Comparison of ENCODE assay signal across 2 cellular contexts in the genomic region with DNA sequence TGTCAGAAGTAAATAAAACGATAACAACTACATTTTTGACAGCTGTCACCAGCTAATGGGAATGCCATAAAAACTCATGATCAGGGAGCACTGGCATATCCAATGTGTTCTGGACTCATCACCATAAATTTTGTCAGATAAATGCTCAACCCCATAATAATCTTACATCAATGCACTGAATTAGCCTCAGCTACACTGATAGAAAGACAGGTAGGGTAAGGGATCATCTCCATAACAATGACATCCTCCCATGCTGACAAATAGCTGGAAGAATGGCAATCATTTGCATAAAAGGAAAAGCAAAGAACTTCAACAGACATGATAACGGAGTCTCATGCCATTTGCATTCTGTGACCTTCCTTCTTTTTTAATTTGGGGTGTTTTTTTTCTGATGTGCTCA.
A peak's percentile ranks its signal among the peaks of the same experiment; 100 is the strongest.
TF ChIP-seq lines count a peak whose summit lies in the region.

No MANE protein-coding gene starts in this region.

TF ChIP-seq in GM23338, 12 proteins besides CTCF, POLR2A, EP300 and RAD21 (continued from another document):
- TF ChIP-seq, protein P1, sequence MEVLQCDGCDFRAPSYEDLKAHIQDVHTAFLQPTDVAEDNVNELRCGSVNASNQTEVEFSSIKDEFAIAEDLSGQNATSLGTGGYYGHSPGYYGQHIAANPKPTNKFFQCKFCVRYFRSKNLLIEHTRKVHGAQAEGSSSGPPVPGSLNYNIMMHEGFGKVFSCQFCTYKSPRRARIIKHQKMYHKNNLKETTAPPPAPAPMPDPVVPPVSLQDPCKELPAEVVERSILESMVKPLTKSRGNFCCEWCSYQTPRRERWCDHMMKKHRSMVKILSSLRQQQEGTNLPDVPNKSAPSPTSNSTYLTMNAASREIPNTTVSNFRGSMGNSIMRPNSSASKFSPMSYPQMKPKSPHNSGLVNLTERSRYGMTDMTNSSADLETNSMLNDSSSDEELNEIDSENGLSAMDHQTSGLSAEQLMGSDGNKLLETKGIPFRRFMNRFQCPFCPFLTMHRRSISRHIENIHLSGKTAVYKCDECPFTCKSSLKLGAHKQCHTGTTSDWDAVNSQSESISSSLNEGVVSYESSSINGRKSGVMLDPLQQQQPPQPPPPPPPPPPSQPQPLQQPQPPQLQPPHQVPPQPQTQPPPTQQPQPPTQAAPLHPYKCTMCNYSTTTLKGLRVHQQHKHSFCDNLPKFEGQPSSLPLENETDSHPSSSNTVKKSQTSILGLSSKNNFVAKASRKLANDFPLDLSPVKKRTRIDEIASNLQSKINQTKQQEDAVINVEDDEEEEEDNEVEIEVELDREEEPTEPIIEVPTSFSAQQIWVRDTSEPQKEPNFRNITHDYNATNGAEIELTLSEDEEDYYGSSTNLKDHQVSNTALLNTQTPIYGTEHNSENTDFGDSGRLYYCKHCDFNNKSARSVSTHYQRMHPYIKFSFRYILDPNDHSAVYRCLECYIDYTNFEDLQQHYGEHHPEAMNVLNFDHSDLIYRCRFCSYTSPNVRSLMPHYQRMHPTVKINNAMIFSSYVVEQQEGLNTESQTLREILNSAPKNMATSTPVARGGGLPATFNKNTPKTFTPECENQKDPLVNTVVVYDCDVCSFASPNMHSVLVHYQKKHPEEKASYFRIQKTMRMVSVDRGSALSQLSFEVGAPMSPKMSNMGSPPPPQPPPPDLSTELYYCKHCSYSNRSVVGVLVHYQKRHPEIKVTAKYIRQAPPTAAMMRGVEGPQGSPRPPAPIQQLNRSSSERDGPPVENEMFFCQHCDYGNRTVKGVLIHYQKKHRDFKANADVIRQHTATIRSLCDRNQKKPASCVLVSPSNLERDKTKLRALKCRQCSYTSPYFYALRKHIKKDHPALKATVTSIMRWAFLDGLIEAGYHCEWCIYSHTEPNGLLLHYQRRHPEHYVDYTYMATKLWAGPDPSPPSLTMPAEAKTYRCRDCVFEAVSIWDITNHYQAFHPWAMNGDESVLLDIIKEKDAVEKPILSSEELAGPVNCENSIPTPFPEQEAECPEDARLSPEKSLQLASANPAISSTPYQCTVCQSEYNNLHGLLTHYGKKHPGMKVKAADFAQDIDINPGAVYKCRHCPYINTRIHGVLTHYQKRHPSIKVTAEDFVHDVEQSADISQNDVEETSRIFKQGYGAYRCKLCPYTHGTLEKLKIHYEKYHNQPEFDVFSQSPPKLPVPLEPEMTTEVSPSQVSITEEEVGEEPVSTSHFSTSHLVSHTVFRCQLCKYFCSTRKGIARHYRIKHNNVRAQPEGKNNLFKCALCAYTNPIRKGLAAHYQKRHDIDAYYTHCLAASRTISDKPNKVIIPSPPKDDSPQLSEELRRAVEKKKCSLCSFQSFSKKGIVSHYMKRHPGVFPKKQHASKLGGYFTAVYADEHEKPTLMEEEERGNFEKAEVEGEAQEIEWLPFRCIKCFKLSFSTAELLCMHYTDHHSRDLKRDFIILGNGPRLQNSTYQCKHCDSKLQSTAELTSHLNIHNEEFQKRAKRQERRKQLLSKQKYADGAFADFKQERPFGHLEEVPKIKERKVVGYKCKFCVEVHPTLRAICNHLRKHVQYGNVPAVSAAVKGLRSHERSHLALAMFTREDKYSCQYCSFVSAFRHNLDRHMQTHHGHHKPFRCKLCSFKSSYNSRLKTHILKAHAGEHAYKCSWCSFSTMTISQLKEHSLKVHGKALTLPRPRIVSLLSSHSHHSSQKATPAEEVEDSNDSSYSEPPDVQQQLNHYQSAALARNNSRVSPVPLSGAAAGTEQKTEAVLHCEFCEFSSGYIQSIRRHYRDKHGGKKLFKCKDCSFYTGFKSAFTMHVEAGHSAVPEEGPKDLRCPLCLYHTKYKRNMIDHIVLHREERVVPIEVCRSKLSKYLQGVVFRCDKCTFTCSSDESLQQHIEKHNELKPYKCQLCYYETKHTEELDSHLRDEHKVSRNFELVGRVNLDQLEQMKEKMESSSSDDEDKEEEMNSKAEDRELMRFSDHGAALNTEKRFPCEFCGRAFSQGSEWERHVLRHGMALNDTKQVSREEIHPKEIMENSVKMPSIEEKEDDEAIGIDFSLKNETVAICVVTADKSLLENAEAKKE (CRISPR knock-in tag; IDR thresholded peaks at IDR 0.05) = no peak
- no peak for TF ChIP-seq EZH2phosphoT487 (IDR thresholded peaks at IDR 0.05; ENCODE audit: unreplicated experiment)
- no peak for TF ChIP-seq POLR2AphosphoS5 (IDR thresholded peaks at IDR 0.05; ENCODE audit: low read depth)
- no peak for TF ChIP-seq ZNF114 (CRISPR knock-in tag; IDR thresholded peaks at IDR 0.05)
- no peak for TF ChIP-seq EZH2 (IDR thresholded peaks at IDR 0.05; ENCODE audit: low read depth, unreplicated experiment)
- no peak for TF ChIP-seq ZNF331 (CRISPR knock-in tag; IDR thresholded peaks at IDR 0.05; ENCODE audit: low read depth)
- TF ChIP-seq, protein P2, sequence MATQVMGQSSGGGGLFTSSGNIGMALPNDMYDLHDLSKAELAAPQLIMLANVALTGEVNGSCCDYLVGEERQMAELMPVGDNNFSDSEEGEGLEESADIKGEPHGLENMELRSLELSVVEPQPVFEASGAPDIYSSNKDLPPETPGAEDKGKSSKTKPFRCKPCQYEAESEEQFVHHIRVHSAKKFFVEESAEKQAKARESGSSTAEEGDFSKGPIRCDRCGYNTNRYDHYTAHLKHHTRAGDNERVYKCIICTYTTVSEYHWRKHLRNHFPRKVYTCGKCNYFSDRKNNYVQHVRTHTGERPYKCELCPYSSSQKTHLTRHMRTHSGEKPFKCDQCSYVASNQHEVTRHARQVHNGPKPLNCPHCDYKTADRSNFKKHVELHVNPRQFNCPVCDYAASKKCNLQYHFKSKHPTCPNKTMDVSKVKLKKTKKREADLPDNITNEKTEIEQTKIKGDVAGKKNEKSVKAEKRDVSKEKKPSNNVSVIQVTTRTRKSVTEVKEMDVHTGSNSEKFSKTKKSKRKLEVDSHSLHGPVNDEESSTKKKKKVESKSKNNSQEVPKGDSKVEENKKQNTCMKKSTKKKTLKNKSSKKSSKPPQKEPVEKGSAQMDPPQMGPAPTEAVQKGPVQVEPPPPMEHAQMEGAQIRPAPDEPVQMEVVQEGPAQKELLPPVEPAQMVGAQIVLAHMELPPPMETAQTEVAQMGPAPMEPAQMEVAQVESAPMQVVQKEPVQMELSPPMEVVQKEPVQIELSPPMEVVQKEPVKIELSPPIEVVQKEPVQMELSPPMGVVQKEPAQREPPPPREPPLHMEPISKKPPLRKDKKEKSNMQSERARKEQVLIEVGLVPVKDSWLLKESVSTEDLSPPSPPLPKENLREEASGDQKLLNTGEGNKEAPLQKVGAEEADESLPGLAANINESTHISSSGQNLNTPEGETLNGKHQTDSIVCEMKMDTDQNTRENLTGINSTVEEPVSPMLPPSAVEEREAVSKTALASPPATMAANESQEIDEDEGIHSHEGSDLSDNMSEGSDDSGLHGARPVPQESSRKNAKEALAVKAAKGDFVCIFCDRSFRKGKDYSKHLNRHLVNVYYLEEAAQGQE (IDR thresholded peaks at IDR 0.05; ENCODE audit: unreplicated experiment) = no peak

TF ChIP-seq in neural cell, 6 proteins besides CTCF, POLR2A, EP300 and RAD21 (continued from another document):
- TF ChIP-seq, protein P2 (IDR thresholded peaks at IDR 0.05; ENCODE audit: borderline replicate concordance) = peak; percentile 62
- TF ChIP-seq POLR2AphosphoS5 (IDR thresholded peaks at IDR 0.05) (peak; percentile 70), EZH2 (IDR thresholded peaks at IDR 0.05; ENCODE audit: borderline replicate concordance, insufficient read depth, low read length, poor library complexity, severe bottlenecking) (no peak), SMC3 (conservative IDR thresholded peaks at IDR 0.05; ENCODE audit: poor library complexity) (peak; percentile 37)
